16 cellular contexts compared by ENCODE assay signal in the genomic region with DNA sequence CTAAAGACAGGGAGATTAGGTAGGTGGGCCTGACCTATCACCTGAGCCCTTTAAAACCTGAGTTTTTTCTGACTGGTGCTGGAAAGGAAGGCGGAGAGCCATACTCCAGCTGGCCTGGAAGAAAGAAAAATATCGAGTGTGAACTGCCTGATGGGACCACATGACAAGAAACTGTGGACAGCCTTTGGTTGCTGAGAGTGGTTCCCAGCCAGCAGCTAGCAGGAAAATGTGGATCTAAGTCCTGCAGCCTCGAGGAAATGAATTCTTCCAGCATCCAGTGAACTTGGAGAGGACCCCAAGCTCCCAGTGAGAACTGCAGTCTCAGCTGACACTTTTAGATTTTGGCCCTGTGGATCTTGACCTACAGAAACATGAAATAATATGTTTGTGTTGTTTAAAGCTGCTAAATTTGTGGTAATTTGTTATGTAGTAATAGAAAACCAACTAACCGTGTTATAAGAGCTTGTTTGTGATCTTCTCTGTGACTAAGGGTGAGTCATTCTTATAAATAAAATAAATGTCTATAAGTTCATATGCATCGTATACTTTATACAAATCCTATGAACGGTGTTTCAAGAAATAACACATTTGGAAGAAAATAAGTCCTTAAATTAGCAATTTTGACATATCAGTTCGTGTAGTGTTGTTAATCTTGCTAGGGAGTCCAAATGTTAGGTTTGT.
"Had no signal": no experiment of that assay in that cellular context is flagged by ENCODE, and none has a peak within 500 bp of the region (broad histone marks: within the 10 kb centered on the region; RNA-seq: fewer than 3 reads in every experiment).

No MANE protein-coding gene starts in this region.

- H3K36me3 Mint-ChIP-seq: activated naive CD8-positive, alpha-beta T cell had no signal

- H3K27me3 ChIP-seq: breast epithelium, dorsolateral prefrontal cortex, esophagus squamous epithelium, heart left ventricle, testis had no signal

- H3K36me3 ChIP-seq: breast epithelium, esophagus squamous epithelium, heart left ventricle had no signal

- H3K27me3 Mint-ChIP-seq: activated naive CD8-positive, alpha-beta T cell; stimulated activated naive CD8-positive, alpha-beta T cell treated with anti-CD3 and anti-CD28 coated beads, Interleukin-15, amount 100 ng/mL, for 72 hours had no signal

- H3K9me3 ChIP-seq: breast epithelium, esophagus squamous epithelium, testis had no signal

- H3K27ac ChIP-seq: breast epithelium, dorsolateral prefrontal cortex, esophagus squamous epithelium, heart left ventricle, testis had no signal

- H3K4me1 Mint-ChIP-seq: stimulated activated naive CD8-positive, alpha-beta T cell treated with anti-CD3 and anti-CD28 coated beads, Interleukin-15, amount 100 ng/mL, for 72 hours had no signal

- H3K4me3 ChIP-seq: breast epithelium, dorsolateral prefrontal cortex, esophagus squamous epithelium, heart left ventricle, testis had no signal

- DNase-seq: activated CD4-positive, alpha-beta T cell treated with anti-CD3 and anti-CD28 coated beads for 1 hour; activated CD4-positive, alpha-beta T cell treated with anti-CD3 and anti-CD28 coated beads, Interleukin-2, amount 50 U/mL, for 48 hours; activated effector memory CD4-positive, alpha-beta T cell treated with anti-CD3 and anti-CD28 coated beads, Interleukin-2, amount 50 U/mL, for 16 hours; activated T-cell treated with anti-CD3 and anti-CD28 coated beads, Interleukin-2, amount 50 U/mL, for 4 hours; amygdala; dorsolateral prefrontal cortex; esophagus squamous epithelium; mesendoderm; stimulated activated CD4-positive, alpha-beta T cell treated with anti-CD3 and anti-CD28 coated beads, Interleukin-15, amount 100 ng/mL, for 24 hours; stimulated activated CD4-positive, alpha-beta T cell treated with anti-CD3 and anti-CD28 coated beads, Interleukin-4, amount 100 ng/mL, for 4 hours; stimulated activated naive CD8-positive, alpha-beta T cell treated with anti-CD3 and anti-CD28 coated beads, Interleukin-15, amount 100 ng/mL, for 72 hours; testis had no signal

- H3K27ac Mint-ChIP-seq: activated naive CD8-positive, alpha-beta T cell; stimulated activated naive CD8-positive, alpha-beta T cell treated with anti-CD3 and anti-CD28 coated beads, Interleukin-15, amount 100 ng/mL, for 72 hours had no signal

- H3K4me1 ChIP-seq: breast epithelium, heart left ventricle, testis had no signal

- ATAC-seq: activated T-cell treated with anti-CD3 and anti-CD28 coated beads, Interleukin-2, amount 50 U/mL, for 4 hours; left lobe of liver; stimulated activated naive CD8-positive, alpha-beta T cell treated with anti-CD3 and anti-CD28 coated beads, Interleukin-15, amount 100 ng/mL, for 72 hours had no signal

- H3K4me3 Mint-ChIP-seq: activated naive CD8-positive, alpha-beta T cell; activated T-cell treated with anti-CD3 and anti-CD28 coated beads, Interleukin-2, amount 50 U/mL, for 4 hours; stimulated activated naive CD8-positive, alpha-beta T cell treated with anti-CD3 and anti-CD28 coated beads, Interleukin-15, amount 100 ng/mL, for 72 hours had no signal
